1 cellular context compared by ENCODE assay signal in the genomic region with DNA sequence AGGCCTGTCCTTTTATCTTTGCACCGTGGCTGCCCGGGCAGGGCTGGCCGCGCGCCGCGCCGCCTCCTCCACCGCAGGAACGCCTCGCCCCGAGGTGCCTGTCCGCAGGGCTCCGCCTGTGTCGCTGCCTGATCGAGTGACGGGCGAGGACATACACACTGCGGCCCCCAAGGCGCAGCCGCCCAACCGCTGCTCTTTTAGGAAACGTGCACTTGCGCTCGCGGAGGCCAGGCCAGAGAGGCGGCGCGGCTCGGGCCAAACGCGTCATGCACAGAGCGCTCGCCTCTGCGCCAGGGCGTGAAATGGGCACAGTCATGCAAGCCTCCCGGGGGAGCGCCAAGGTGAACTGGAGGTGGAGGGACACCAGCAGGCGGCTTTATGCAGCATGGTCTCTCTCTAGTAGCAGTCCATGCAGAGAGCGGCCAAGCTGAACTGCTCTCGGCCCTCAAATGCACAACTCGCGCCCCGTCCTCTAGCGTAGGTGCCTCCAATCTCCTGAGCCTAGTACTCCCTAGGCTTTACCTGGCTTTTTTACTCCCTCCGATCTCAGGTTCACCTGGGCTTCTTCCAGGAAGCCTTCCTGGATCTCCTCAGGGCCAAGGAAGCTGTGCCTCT.
TF ChIP-seq lines count a peak whose summit lies in the region.

No MANE protein-coding gene starts in this region.

TF ChIP-seq in neural cell, 6 proteins besides CTCF, POLR2A, EP300 and RAD21 (continued from another document):
- TF ChIP-seq, protein P1, sequence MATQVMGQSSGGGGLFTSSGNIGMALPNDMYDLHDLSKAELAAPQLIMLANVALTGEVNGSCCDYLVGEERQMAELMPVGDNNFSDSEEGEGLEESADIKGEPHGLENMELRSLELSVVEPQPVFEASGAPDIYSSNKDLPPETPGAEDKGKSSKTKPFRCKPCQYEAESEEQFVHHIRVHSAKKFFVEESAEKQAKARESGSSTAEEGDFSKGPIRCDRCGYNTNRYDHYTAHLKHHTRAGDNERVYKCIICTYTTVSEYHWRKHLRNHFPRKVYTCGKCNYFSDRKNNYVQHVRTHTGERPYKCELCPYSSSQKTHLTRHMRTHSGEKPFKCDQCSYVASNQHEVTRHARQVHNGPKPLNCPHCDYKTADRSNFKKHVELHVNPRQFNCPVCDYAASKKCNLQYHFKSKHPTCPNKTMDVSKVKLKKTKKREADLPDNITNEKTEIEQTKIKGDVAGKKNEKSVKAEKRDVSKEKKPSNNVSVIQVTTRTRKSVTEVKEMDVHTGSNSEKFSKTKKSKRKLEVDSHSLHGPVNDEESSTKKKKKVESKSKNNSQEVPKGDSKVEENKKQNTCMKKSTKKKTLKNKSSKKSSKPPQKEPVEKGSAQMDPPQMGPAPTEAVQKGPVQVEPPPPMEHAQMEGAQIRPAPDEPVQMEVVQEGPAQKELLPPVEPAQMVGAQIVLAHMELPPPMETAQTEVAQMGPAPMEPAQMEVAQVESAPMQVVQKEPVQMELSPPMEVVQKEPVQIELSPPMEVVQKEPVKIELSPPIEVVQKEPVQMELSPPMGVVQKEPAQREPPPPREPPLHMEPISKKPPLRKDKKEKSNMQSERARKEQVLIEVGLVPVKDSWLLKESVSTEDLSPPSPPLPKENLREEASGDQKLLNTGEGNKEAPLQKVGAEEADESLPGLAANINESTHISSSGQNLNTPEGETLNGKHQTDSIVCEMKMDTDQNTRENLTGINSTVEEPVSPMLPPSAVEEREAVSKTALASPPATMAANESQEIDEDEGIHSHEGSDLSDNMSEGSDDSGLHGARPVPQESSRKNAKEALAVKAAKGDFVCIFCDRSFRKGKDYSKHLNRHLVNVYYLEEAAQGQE (IDR thresholded peaks at IDR 0.05; ENCODE audit: borderline replicate concordance): no peak
- TF ChIP-seq TAF1 (IDR thresholded peaks at IDR 0.05; ENCODE audit: low read depth) (no peak), SMC3 (conservative IDR thresholded peaks at IDR 0.05; ENCODE audit: poor library complexity) (no peak), MXI1 (conservative IDR thresholded peaks at IDR 0.05; ENCODE audit: poor library complexity, severe bottlenecking) (no peak), POLR2AphosphoS5 (IDR thresholded peaks at IDR 0.05) (no peak)
